ENCODE assay signal across 8 cellular contexts in the genomic region with DNA sequence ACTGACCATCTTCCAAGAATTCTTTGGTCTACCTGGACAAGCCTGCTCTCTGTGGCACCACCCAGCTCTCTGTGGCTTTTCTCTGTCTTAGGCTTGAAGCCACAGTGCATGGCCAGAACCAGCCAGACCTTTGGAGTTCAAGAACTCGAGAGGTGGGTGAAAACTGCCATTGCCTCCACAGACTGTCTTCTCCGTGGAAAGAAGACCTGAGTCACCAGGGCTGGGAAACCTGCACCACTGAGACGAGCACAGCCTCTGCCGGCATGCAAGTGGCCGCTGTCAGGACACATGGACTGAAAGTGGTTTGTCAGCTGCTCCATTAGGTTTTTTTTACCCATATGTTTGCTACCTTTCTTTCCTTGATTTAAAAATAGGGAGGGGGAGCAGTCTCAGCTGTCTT.
DNase-seq lines count a peak whose midpoint lies in the region; ATAC-seq and TF ChIP-seq lines count a peak whose summit lies in the region.
"Had no signal": no experiment of that assay in that cellular context is flagged by ENCODE, and none has a peak within 500 bp of the region (broad histone marks: within the 10 kb centered on the region; RNA-seq: fewer than 3 reads in every experiment).

No MANE protein-coding gene starts in this region.

- TF ChIP-seq POLR2A in esophagus squamous epithelium (IDR thresholded peaks at IDR 0.05) (no peak), upper lobe of left lung (IDR thresholded peaks at IDR 0.05) (no peak)

- no peak overlapping the region for H2AFZ ChIP-seq in SK-N-SH (ENCODE audit: low read depth)

- DNase-seq in SK-N-SH (no peak), esophagus squamous epithelium (lab: John Stamatoyannopoulos, UW) (no peak), upper lobe of left lung (no peak), HUDEP-2 (lab: John Stamatoyannopoulos, UW; ENCODE audit: unreplicated experiment in 76 of 76) (no peak), GM20000 (ENCODE audit: low spot score) (no peak)
- no peak for DNase-seq in activated CD4-positive, alpha-beta T cell treated with anti-CD3 and anti-CD28 coated beads, Interleukin-2, amount 10 ng/mL, durations not matched to agents 7 days and 5 days
- DNase-seq: stimulated activated naive CD8-positive, alpha-beta T cell treated with anti-CD3 and anti-CD28 coated beads, Interleukin-15, Interleukin-2, amounts not matched to agents 100 U/mL and 50 U/mL, for 24 hours had no signal

- no peaks in the 10 kb centered on the region for H3K9me3 ChIP-seq in SK-N-SH
- H3K9me3 ChIP-seq in esophagus squamous epithelium = no peaks in the 10 kb centered on the region
- no peaks in the 10 kb centered on the region for H3K9me3 ChIP-seq in upper lobe of left lung

- H4K20me1 ChIP-seq in SK-N-SH (ENCODE audit: insufficient read depth) = no peaks in the 10 kb centered on the region

- H3K36me3 ChIP-seq in SK-N-SH (replicated peaks in 1 of 2; ENCODE audit: control insufficient read depth in 1 of 2, insufficient read depth in 2 of 2, low read length in 1 of 2) = no peaks in the 10 kb centered on the region
- H3K36me3 ChIP-seq in esophagus squamous epithelium = no peaks in the 10 kb centered on the region
- H3K36me3 ChIP-seq in upper lobe of left lung = no peaks in the 10 kb centered on the region

- H3K27ac ChIP-seq in SK-N-SH (ENCODE audit: low read depth in 2 of 2, low read length in 1 of 2) (peak overlapping the region; percentile 55 to 90), esophagus squamous epithelium (peak overlapping the region; percentile 69 to 90 (median 86)), upper lobe of left lung (peak overlapping the region; percentile 78 to 88 (median 88))

- no peaks in the 10 kb centered on the region for H3K9me3 Mint-ChIP-seq in nephron
- H3K9me3 Mint-ChIP-seq in activated CD4-positive, alpha-beta T cell treated with anti-CD3 and anti-CD28 coated beads, Interleukin-2, amount 10 ng/mL, durations not matched to agents 7 days and 5 days = no peaks in the 10 kb centered on the region

- peak overlapping the region; percentile 4; the same call in 1 of the 2 replicates for H3K4me2 ChIP-seq in SK-N-SH

- no peaks in the 10 kb centered on the region for H3K27me3 ChIP-seq in SK-N-SH (ENCODE audit: insufficient read depth)
- H3K27me3 ChIP-seq in esophagus squamous epithelium = peaks cover 0 to 6% (median 0%) of the 10 kb centered on the region in 4 donors
- H3K27me3 ChIP-seq in upper lobe of left lung = no peaks in the 10 kb centered on the region

- no peak overlapping the region for H3K9ac ChIP-seq in SK-N-SH

- peaks cover 4% of the 10 kb centered on the region for H3F3A ChIP-seq in SK-N-SH (replicated peaks; ENCODE audit: insufficient read depth)

- 64% methylated on average over 5 of the region's 5 CpGs for WGBS in SK-N-SH (ENCODE audit: low lambda C conversion rate)
- 30 to 38% methylated on average over 4 to 5 of the region's 5 CpGs for WGBS in esophagus squamous epithelium, 2 donors
- 41 to 53% methylated on average over 5 of the region's 5 CpGs for WGBS in upper lobe of left lung, 2 donors

- peak in 1 of 2 donors; percentile 54 for ATAC-seq in upper lobe of left lung (ENCODE audit: low FRiP score in 2 of 2)
- ATAC-seq: stimulated activated naive CD8-positive, alpha-beta T cell treated with anti-CD3 and anti-CD28 coated beads, Interleukin-15, Interleukin-2, amounts not matched to agents 100 U/mL and 50 U/mL, for 24 hours had no signal

- H3K4me3 ChIP-seq in SK-N-SH (ENCODE audit: low read depth in 2 of 2, low read length in 1 of 2) (no peak overlapping the region), esophagus squamous epithelium (peak overlapping the region in 1 of 4 donors; percentile 34), upper lobe of left lung (no peak overlapping the region)

- H3K27me3 Mint-ChIP-seq in nephron (ENCODE audit: low read depth) = no peaks in the 10 kb centered on the region
- H3K27me3 Mint-ChIP-seq in activated CD4-positive, alpha-beta T cell treated with anti-CD3 and anti-CD28 coated beads, Interleukin-2, amount 10 ng/mL, durations not matched to agents 7 days and 5 days = peaks cover 19% of the 10 kb centered on the region

- no peaks in the 10 kb centered on the region for H3K79me2 ChIP-seq in SK-N-SH (ENCODE audit: insufficient read depth)

- TF ChIP-seq RAD21 in SK-N-SH (IDR thresholded peaks at IDR 0.05; ENCODE audit: low read length) = no peak

- peaks cover 70% of the 10 kb centered on the region for H3K4me1 Mint-ChIP-seq in nephron
- peaks cover 4% of the 10 kb centered on the region for H3K4me1 Mint-ChIP-seq in activated CD4-positive, alpha-beta T cell treated with anti-CD3 and anti-CD28 coated beads, Interleukin-2, amount 10 ng/mL, durations not matched to agents 7 days and 5 days

- H3K27ac Mint-ChIP-seq in nephron = peak overlapping the region; percentile 73 to 94 (median 75)
- no peak overlapping the region for H3K27ac Mint-ChIP-seq in activated CD4-positive, alpha-beta T cell treated with anti-CD3 and anti-CD28 coated beads, Interleukin-2, amount 10 ng/mL, durations not matched to agents 7 days and 5 days

- TF ChIP-seq EP300 in SK-N-SH (IDR thresholded peaks at IDR 0.05; ENCODE audit: borderline replicate concordance in 1 of 2, low read depth in 1 of 2, low read length in 1 of 2) (no peak), upper lobe of left lung (IDR thresholded peaks at IDR 0.05) (no peak)

- intact Hi-C loops in esophagus squamous epithelium (cut with DNase I) = no loop called here

- peak overlapping the region in 1 of 3 experiments; percentile 12 for H3K4me3 Mint-ChIP-seq in nephron
- H3K4me3 Mint-ChIP-seq in activated CD4-positive, alpha-beta T cell treated with anti-CD3 and anti-CD28 coated beads, Interleukin-2, amount 10 ng/mL, durations not matched to agents 7 days and 5 days = no peak overlapping the region

- POLR2A ChIA-PET in SK-N-SH (lab: Yijun Ruan, JAX) = interaction anchor here (0.7 to 2.3 kb wide), 9 partner anchors 10 to 414 kb away, joined by 3 to 8 read pairs (median 4); a partner anchor contains a TSS
- POLR2A ChIA-PET in activated CD4-positive, alpha-beta T cell treated with anti-CD3 and anti-CD28 coated beads, Interleukin-2, amount 10 ng/mL, durations not matched to agents 7 days and 5 days (lab: Charles Lee) = no interaction called here

- CTCF ChIA-PET in SK-N-SH (lab: Yijun Ruan, JAX) = interaction anchor here (0.8 to 1.7 kb wide), 12 partner anchors 9 to 749 kb away, joined by 3 to 8 read pairs (median 3); no protein-coding TSS in a partner anchor
- CTCF ChIA-PET in activated CD4-positive, alpha-beta T cell treated with anti-CD3 and anti-CD28 coated beads, Interleukin-2, amount 10 ng/mL, durations not matched to agents 7 days and 5 days (lab: Charles Lee) = interaction anchor here (0.6 kb wide), 1 partner anchor 451 kb away, joined by 4 read pairs; no protein-coding TSS in a partner anchor

- no peaks in the 10 kb centered on the region for H3K36me3 Mint-ChIP-seq in nephron (ENCODE audit: low read depth)
- no peaks in the 10 kb centered on the region for H3K36me3 Mint-ChIP-seq in activated CD4-positive, alpha-beta T cell treated with anti-CD3 and anti-CD28 coated beads, Interleukin-2, amount 10 ng/mL, durations not matched to agents 7 days and 5 days (ENCODE audit: low read depth)

- peaks cover 12 to 45% of the 10 kb centered on the region in 2 experiments for H3K4me1 ChIP-seq in SK-N-SH (ENCODE audit: control insufficient read depth in 1 of 2, insufficient read depth in 2 of 2, low read depth in 1 of 2, low read length in 1 of 2)
- peaks cover 11 to 64% (median 35%) of the 10 kb centered on the region in 3 donors for H3K4me1 ChIP-seq in esophagus squamous epithelium
- peaks cover 29 to 41% (median 31%) of the 10 kb centered on the region in 4 donors for H3K4me1 ChIP-seq in upper lobe of left lung

- TF ChIP-seq CTCF in SK-N-SH (IDR thresholded peaks at IDR 0.05) (no peak), esophagus squamous epithelium (IDR thresholded peaks at IDR 0.05) (no peak), nephron (IDR thresholded peaks at IDR 0.05; ENCODE audit: unreplicated experiment in 3 of 3) (no peak), upper lobe of left lung (IDR thresholded peaks at IDR 0.05) (no peak), GM20000 (IDR thresholded peaks at IDR 0.05; ENCODE audit: extremely low read depth, missing control alignments) (no peak)

- no peaks in the 10 kb centered on the region for H3K9me2 ChIP-seq in SK-N-SH

TF ChIP-seq in SK-N-SH, 30 proteins besides CTCF, POLR2A, EP300 and RAD21:
- TF ChIP-seq FOXJ3 (CRISPR knock-in tag; IDR thresholded peaks at IDR 0.05) = no peak
- TF ChIP-seq, protein P1, sequence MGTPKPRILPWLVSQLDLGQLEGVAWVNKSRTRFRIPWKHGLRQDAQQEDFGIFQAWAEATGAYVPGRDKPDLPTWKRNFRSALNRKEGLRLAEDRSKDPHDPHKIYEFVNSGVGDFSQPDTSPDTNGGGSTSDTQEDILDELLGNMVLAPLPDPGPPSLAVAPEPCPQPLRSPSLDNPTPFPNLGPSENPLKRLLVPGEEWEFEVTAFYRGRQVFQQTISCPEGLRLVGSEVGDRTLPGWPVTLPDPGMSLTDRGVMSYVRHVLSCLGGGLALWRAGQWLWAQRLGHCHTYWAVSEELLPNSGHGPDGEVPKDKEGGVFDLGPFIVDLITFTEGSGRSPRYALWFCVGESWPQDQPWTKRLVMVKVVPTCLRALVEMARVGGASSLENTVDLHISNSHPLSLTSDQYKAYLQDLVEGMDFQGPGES (IDR thresholded peaks at IDR 0.05; ENCODE audit: low read depth, low read length) = no peak
- no peak for TF ChIP-seq TAF1 (IDR thresholded peaks at IDR 0.05; ENCODE audit: borderline replicate concordance, low read depth, low read length)
- TF ChIP-seq RXRA (IDR thresholded peaks at IDR 0.05; ENCODE audit: borderline replicate concordance, low read depth) = no peak
- TF ChIP-seq MXI1 (IDR thresholded peaks at IDR 0.05; ENCODE audit: low read depth, low read length) = no peak; the same call in 1 of the 2 replicates
- TF ChIP-seq FOSL2 (IDR thresholded peaks at IDR 0.05; ENCODE audit: borderline replicate concordance, low read depth) = no peak
